9 cellular contexts compared by ENCODE assay signal in genomic region chr11:113475160-113475761, GRCh38. TPM values are rescaled to one million over a fixed set of nuclear protein-coding genes. Genes with fewer than 3 reads are reported as not detected.
DNase-seq lines count a peak whose midpoint lies in the region; ATAC-seq and TF ChIP-seq lines count a peak whose summit lies in the region.
"Had no signal": no experiment of that assay in that cellular context is flagged by ENCODE, and none has a peak within 500 bp of the region (broad histone marks: within the 10 kb centered on the region; RNA-seq: fewer than 3 reads in every experiment).

Gene DRD2 (minus strand): TSS chr11:113475398. CDS start chr11:113424651, 50,747 bp downstream.

- no peaks in the 10 kb centered on the region for H3K4me1 ChIP-seq in RWPE2 (ENCODE audit: insufficient read depth, poor library complexity, severe bottlenecking)

- H3K4me1 Mint-ChIP-seq in glutamatergic neuron (ENCODE audit: low read depth, unreplicated experiment): peaks cover 30% of the 10 kb centered on the region
- peaks cover 6% of the 10 kb centered on the region for H3K4me1 Mint-ChIP-seq in progenitor cell of endocrine pancreas (ENCODE audit: low read depth)
- H3K4me1 Mint-ChIP-seq in activated naive CD4-positive, alpha-beta T cell treated with anti-CD3 and anti-CD28 coated beads, Interleukin-2, amount 10 ng/mL, durations not matched to agents 7 days and 5 days: peaks cover 6% of the 10 kb centered on the region

- H3K27ac Mint-ChIP-seq in glutamatergic neuron (ENCODE audit: unreplicated experiment): peak within 1 kb of the TSS; percentile 96
- no peak within 1 kb of the TSS for H3K27ac Mint-ChIP-seq in progenitor cell of endocrine pancreas
- no peak within 1 kb of the TSS for H3K27ac Mint-ChIP-seq in activated naive CD4-positive, alpha-beta T cell treated with anti-CD3 and anti-CD28 coated beads, Interleukin-2, amount 10 ng/mL, durations not matched to agents 7 days and 5 days

- peaks cover 40% of the 10 kb centered on the region for H3K27me3 ChIP-seq in RWPE2 (ENCODE audit: insufficient read depth, poor library complexity, severe bottlenecking)

- DNase-seq in NCI-H2171 treated with DMSO at 0.1 percent for 48 hours (lab: John Stamatoyannopoulos, UW): peak; percentile 39
- no peak for DNase-seq in NCI-H2171 (lab: John Stamatoyannopoulos, UW)
- DNase-seq in RWPE2 (ENCODE audit: low spot score): no peak
- DNase-seq in glutamatergic neuron: peak; percentile 79
- peak; percentile 26 for DNase-seq in progenitor cell of endocrine pancreas (ENCODE audit: low spot score, unreplicated experiment)
- DNase-seq in CD1c-positive myeloid dendritic cell (ENCODE audit: extremely low spot score): no peak
- DNase-seq in activated naive CD4-positive, alpha-beta T cell treated with anti-CD3 and anti-CD28 coated beads, Interleukin-2, amount 10 ng/mL, durations not matched to agents 7 days and 5 days: no peak
- no peak for DNase-seq in cerebellum (ENCODE audit: low spot score)
- DNase-seq: T-helper 1 cell had no signal

- H3K27me3 Mint-ChIP-seq in glutamatergic neuron (ENCODE audit: unreplicated experiment): peaks cover 18% of the 10 kb centered on the region
- peaks cover 80% of the 10 kb centered on the region for H3K27me3 Mint-ChIP-seq in progenitor cell of endocrine pancreas
- peaks cover 53% of the 10 kb centered on the region for H3K27me3 Mint-ChIP-seq in activated naive CD4-positive, alpha-beta T cell treated with anti-CD3 and anti-CD28 coated beads, Interleukin-2, amount 10 ng/mL, durations not matched to agents 7 days and 5 days

- H3K4me3 Mint-ChIP-seq in glutamatergic neuron (ENCODE audit: unreplicated experiment) (peak within 1 kb of the TSS; percentile 94), progenitor cell of endocrine pancreas (ENCODE audit: low read depth) (peak within 1 kb of the TSS; percentile 62)
- no peak within 1 kb of the TSS for H3K4me3 Mint-ChIP-seq in activated naive CD4-positive, alpha-beta T cell treated with anti-CD3 and anti-CD28 coated beads, Interleukin-2, amount 10 ng/mL, durations not matched to agents 7 days and 5 days

- ATAC-seq in RWPE2 (ENCODE audit: low read depth): peak; percentile 42

- no peak for TF ChIP-seq CTCF in RWPE2 (IDR thresholded peaks at IDR 0.05; ENCODE audit: poor library complexity, severe bottlenecking)
- no peak for TF ChIP-seq CTCF in glutamatergic neuron (IDR thresholded peaks at IDR 0.05; ENCODE audit: partially characterized antibody, unreplicated experiment)
- no peak for TF ChIP-seq CTCF in progenitor cell of endocrine pancreas (IDR thresholded peaks at IDR 0.05; ENCODE audit: unreplicated experiment)

- peak within 1 kb of the TSS; percentile 22 for H3K4me3 ChIP-seq in RWPE2 (ENCODE audit: severe bottlenecking)

- H3K36me3 Mint-ChIP-seq in glutamatergic neuron (ENCODE audit: unreplicated experiment) (no peaks in the 10 kb centered on the region), progenitor cell of endocrine pancreas (ENCODE audit: insufficient read depth) (no peaks in the 10 kb centered on the region)
- H3K36me3 Mint-ChIP-seq in activated naive CD4-positive, alpha-beta T cell treated with anti-CD3 and anti-CD28 coated beads, Interleukin-2, amount 10 ng/mL, durations not matched to agents 7 days and 5 days: no peaks in the 10 kb centered on the region

- H3K27ac ChIP-seq in RWPE2 (ENCODE audit: poor library complexity, severe bottlenecking): no peak within 1 kb of the TSS

- H3K36me3 ChIP-seq in RWPE2 (ENCODE audit: low read depth): no peaks in the 10 kb centered on the region

- CTCF ChIA-PET in activated naive CD4-positive, alpha-beta T cell treated with anti-CD3 and anti-CD28 coated beads, Interleukin-2, amount 10 ng/mL, durations not matched to agents 7 days and 5 days (lab: Charles Lee): no interaction called here

- H3K9me3 Mint-ChIP-seq in glutamatergic neuron (ENCODE audit: unreplicated experiment) (peaks cover 26% of the 10 kb centered on the region), progenitor cell of endocrine pancreas (ENCODE audit: low read depth) (no peaks in the 10 kb centered on the region)
- no peaks in the 10 kb centered on the region for H3K9me3 Mint-ChIP-seq in activated naive CD4-positive, alpha-beta T cell treated with anti-CD3 and anti-CD28 coated beads, Interleukin-2, amount 10 ng/mL, durations not matched to agents 7 days and 5 days

- H3K9me3 ChIP-seq in RWPE2 (ENCODE audit: severe bottlenecking): no peaks in the 10 kb centered on the region

RNA-seq across cellular contexts. Expression of gene DRD2, which starts in this region (rescaled TPM):
- total RNA-seq in glutamatergic neuron (ENCODE audit: unreplicated experiment) (289 TPM), progenitor cell of endocrine pancreas (0.22 and 0.73 TPM in 2 replicates), cerebellum (0.54 TPM)

Comparison
In these comparisons a context has a peak if more than half of its experiments do, and no peak if none do; other contexts are left out.
1. RNA of gene DRD2 (total RNA-seq): 289 TPM in glutamatergic neuron (single experiment); 0.54 TPM in cerebellum (single experiment) and 0.22 to 0.73 TPM in progenitor cell of endocrine pancreas; every median in the first group is over 100 times any median in the second.
2. DNase-seq: peak in NCI-H2171 treated with DMSO at 0.1 percent for 48 hours (single experiment) and glutamatergic neuron (single experiment); none in NCI-H2171 (single experiment), RWPE2 (single experiment), CD1c-positive myeloid dendritic cell (single experiment), activated naive CD4-positive, alpha-beta T cell treated with anti-CD3 and anti-CD28 coated beads, Interleukin-2, amount 10 ng/mL, durations not matched to agents 7 days and 5 days (single experiment) and cerebellum (single experiment).
3. Peak in DNase-seq in progenitor cell of endocrine pancreas; RNA of the gene not detected or under 1 TPM.